15 cellular contexts compared by ENCODE assay signal in the genomic region with DNA sequence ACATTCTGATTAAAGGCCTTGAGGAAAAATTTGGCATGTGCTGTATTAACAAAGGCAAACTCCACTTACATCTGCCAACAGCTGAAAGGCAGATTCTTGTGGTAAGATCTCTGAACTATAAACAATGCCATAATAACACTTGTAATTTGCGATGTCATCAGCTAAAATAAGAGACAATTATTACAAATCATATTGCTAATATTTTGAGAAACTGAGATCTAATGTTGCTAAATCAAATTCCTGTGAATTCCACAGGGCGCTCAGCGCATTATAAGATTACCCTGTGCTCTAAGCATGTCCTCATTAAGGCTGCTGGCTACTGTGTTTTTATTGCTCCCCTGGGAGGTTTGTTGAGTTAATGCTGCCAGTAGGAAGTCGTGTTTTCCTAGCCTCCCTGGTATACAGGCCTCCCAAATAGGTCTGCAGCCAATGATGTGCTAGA.
DNase-seq lines count a peak whose midpoint lies in the region; TF ChIP-seq lines count a peak whose summit lies in the region.
"Had no signal": no experiment of that assay in that cellular context is flagged by ENCODE, and none has a peak within 500 bp of the region (broad histone marks: within the 10 kb centered on the region; RNA-seq: fewer than 3 reads in every experiment).

No MANE protein-coding gene starts in this region.

- peaks cover 0 to 7% (median 4%) of the 10 kb centered on the region in 6 donors for H3K9me3 Mint-ChIP-seq in immature natural killer cell

- H3K27me3 ChIP-seq in SJCRH30, result no peaks in the 10 kb centered on the region

- no peak overlapping the region for H3K4me3 Mint-ChIP-seq in immature natural killer cell
- H3K4me3 Mint-ChIP-seq: activated CD4-positive, alpha-beta T cell treated with anti-CD3 and anti-CD28 coated beads, Interleukin-2, amount 10 ng/mL, durations not matched to agents 7 days and 5 days; mesothelial cell of epicardium had no signal

- H3K4me1 ChIP-seq in SJCRH30, result peaks cover 13% of the 10 kb centered on the region

- H3K27ac Mint-ChIP-seq in immature natural killer cell, result no peak overlapping the region
- H3K27ac Mint-ChIP-seq: activated CD4-positive, alpha-beta T cell treated with anti-CD3 and anti-CD28 coated beads, Interleukin-2, amount 10 ng/mL, durations not matched to agents 7 days and 5 days; mesothelial cell of epicardium had no signal

- H3K4me3 ChIP-seq in NB4 (ENCODE audit: low read depth, low read length) (no peak overlapping the region), SJCRH30 (no peak overlapping the region)

- H3K36me3 ChIP-seq in SJCRH30, result no peaks in the 10 kb centered on the region

- H3K9me3 ChIP-seq in SJCRH30 (replicated peaks), result no peaks in the 10 kb centered on the region

- H3K27ac ChIP-seq in SJCRH30, result no peak overlapping the region

- H3K4me1 Mint-ChIP-seq in immature natural killer cell, result no peaks in the 10 kb centered on the region
- H3K4me1 Mint-ChIP-seq: activated CD4-positive, alpha-beta T cell treated with anti-CD3 and anti-CD28 coated beads, Interleukin-2, amount 10 ng/mL, durations not matched to agents 7 days and 5 days had no signal

- H3K27me3 Mint-ChIP-seq in immature natural killer cell (ENCODE audit: low read depth in 3 of 3), result peaks cover 0 to 4% (median 0%) of the 10 kb centered on the region in 3 donors

- no peak for TF ChIP-seq CTCF in NB4 (IDR thresholded peaks at IDR 0.05; ENCODE audit: low read depth, low read length)

- DNase-seq in DMS 273 treated with DMSO at 0.1 percent for 48 hours (lab: John Stamatoyannopoulos, UW) (peak; percentile 65), NB4 (ENCODE audit: low read depth) (peak; percentile 37), SJCRH30 (peak; percentile 78 to 88), iris pigment epithelial cell (ENCODE audit: low read depth) (peak; percentile 79), RPMI8226 (no peak), HUDEP-2 (lab: John Stamatoyannopoulos, UW; ENCODE audit: unreplicated experiment in 76 of 76) (no peak), immature natural killer cell (no peak), medulla oblongata (ENCODE audit: extremely low spot score) (no peak)
- DNase-seq: activated CD4-positive, alpha-beta T cell treated with anti-CD3 and anti-CD28 coated beads, Interleukin-2, amount 10 ng/mL, durations not matched to agents 7 days and 5 days; activated naive CD4-positive, alpha-beta T cell treated with Interleukin-2 at 50 U/mL for 16 hours; COR-L47; hypothalamus; NCI-H774; T-helper 1 cell had no signal

- no peaks in the 10 kb centered on the region for H3K36me3 Mint-ChIP-seq in immature natural killer cell
- H3K36me3 Mint-ChIP-seq: mesothelial cell of epicardium had no signal

- TF ChIP-seq POLR2A in NB4 (IDR thresholded peaks at IDR 0.05; ENCODE audit: extremely low read depth, insufficient read length), result no peak

Comparison
In these comparisons a context has a peak if more than half of its experiments do, and no peak if none do; other contexts are left out.
1. DNase-seq: peak in DMS 273 treated with DMSO at 0.1 percent for 48 hours (single experiment), NB4 (single experiment), SJCRH30 (2 of 2) and iris pigment epithelial cell (single experiment); none in RPMI8226 (single experiment), HUDEP-2 (0 of 76), immature natural killer cell (0 of 3) and medulla oblongata (single experiment).